Comparison of ENCODE assay signal across 17 cellular contexts in the genomic region with DNA sequence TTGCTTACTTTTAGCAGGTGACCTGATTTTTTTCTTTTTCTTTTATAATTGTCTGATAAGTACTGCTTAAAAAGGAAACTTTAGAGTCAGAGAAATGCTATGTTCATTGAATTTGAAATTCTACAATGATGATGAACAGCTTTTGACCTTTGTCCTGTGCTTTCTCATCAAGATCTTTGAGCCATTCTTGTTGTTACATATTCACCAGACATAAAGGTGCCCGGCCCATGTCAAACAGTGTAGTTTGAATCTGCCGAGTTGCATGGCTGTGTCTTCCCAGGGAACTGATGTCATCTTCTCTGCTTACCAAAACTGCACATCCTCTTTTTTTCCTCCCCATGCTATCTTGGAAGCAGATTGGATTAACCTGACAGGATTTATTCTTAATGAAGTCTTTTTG.
DNase-seq lines count a peak whose midpoint lies in the region; ATAC-seq, FAIRE-seq and TF ChIP-seq lines count a peak whose summit lies in the region.
"Had no signal": no experiment of that assay in that cellular context is flagged by ENCODE, and none has a peak within 500 bp of the region (broad histone marks: within the 10 kb centered on the region; RNA-seq: fewer than 3 reads in every experiment).

No MANE protein-coding gene starts in this region.

- FAIRE-seq in small intestine (lab: Jason Lieb, UNC), result no peak
- FAIRE-seq: H54 had no signal

- no peaks in the 10 kb centered on the region for H3K36me3 ChIP-seq in small intestine (ENCODE audit: control insufficient read depth in 2 of 2, insufficient read depth in 2 of 2, low read length in 2 of 2)
- H3K36me3 ChIP-seq: BLaER1 treated with 17β-estradiol and CSF1 and Interleukin-3, amounts not matched to agents 10 nM and 100 nM had no signal

- H3K27ac ChIP-seq in small intestine (ENCODE audit: low read depth in 1 of 2, low read length in 1 of 2) (no peak overlapping the region), dorsolateral prefrontal cortex (no peak overlapping the region)
- H3K27ac ChIP-seq: BLaER1 treated with 17β-estradiol and CSF1 and Interleukin-3, amounts not matched to agents 10 nM and 100 nM; PC-9; RWPE1 had no signal

- no peak for TF ChIP-seq CTCF in dorsolateral prefrontal cortex (IDR thresholded peaks at IDR 0.05 in 54 of 56, conservative IDR thresholded peaks at IDR 0.05 in 2 of 56; ENCODE audit: low read depth in 1 of 56, partially characterized antibody in 56 of 56)

- peak; percentile 15 for DNase-seq in DMS53 treated with DMSO at 0.1 percent for 48 hours (lab: John Stamatoyannopoulos, UW; ENCODE audit: unreplicated experiment)
- DNase-seq in NCI-H748 treated with DMSO at 0.1 percent for 48 hours (lab: John Stamatoyannopoulos, UW), result peak; percentile 69
- DNase-seq in left lobe of liver (ENCODE audit: low spot score), result no peak
- peak; percentile 21 for DNase-seq in small intestine
- DNase-seq in posterior cingulate gyrus, result no peak
- DNase-seq in dorsolateral prefrontal cortex, result no peak
- DNase-seq: CD8-positive, alpha-beta T cell; DMS79; NCI-H1694; NCI-H226; NCI-H524; PC-9; SIG-M5 had no signal

- intact Hi-C loops in posterior cingulate gyrus (cut with DNase I), result no loop called here
- intact Hi-C loops in dorsolateral prefrontal cortex (cut with DNase I), result no loop called here

- H3K27me3 ChIP-seq in small intestine (ENCODE audit: control insufficient read depth in 2 of 2, insufficient read depth in 2 of 2, low read length in 2 of 2), result no peaks in the 10 kb centered on the region
- peaks cover 0 to 2% (median 0%) of the 10 kb centered on the region in 45 donors for H3K27me3 ChIP-seq in dorsolateral prefrontal cortex
- H3K27me3 ChIP-seq: BLaER1 treated with 17β-estradiol and CSF1 and Interleukin-3, amounts not matched to agents 10 nM and 100 nM had no signal

- H3K4me3 ChIP-seq in small intestine (ENCODE audit: low read depth in 1 of 2, low read length in 2 of 2) (no peak overlapping the region), dorsolateral prefrontal cortex (no peak overlapping the region)
- H3K4me3 ChIP-seq: BLaER1 treated with 17β-estradiol and CSF1 and Interleukin-3, amounts not matched to agents 10 nM and 100 nM; PC-9 had no signal

- peak; percentile 68 for ATAC-seq in left lobe of liver
- no peak for ATAC-seq in GM21737 (IDR thresholded peaks at IDR 0.05; ENCODE audit: unreplicated experiment)
- ATAC-seq: CD8-positive, alpha-beta T cell had no signal

- no peaks in the 10 kb centered on the region for H3K4me1 ChIP-seq in small intestine (ENCODE audit: control insufficient read depth in 2 of 2, insufficient read depth in 1 of 2, low read depth in 1 of 2, low read length in 1 of 2)
- H3K4me1 ChIP-seq: BLaER1 treated with 17β-estradiol and CSF1 and Interleukin-3, amounts not matched to agents 10 nM and 100 nM had no signal

- 9 to 53% (median 22%) methylated on average over 2 of the region's 2 CpGs for WGBS in small intestine, 3 donors

- no peaks in the 10 kb centered on the region for H3K9me3 ChIP-seq in small intestine (ENCODE audit: control insufficient read depth, low read depth)
- H3K9me3 ChIP-seq: BLaER1 treated with 17β-estradiol and CSF1 and Interleukin-3, amounts not matched to agents 10 nM and 100 nM had no signal

Comparison
In these comparisons a context has a peak if more than half of its experiments do, and no peak if none do; other contexts are left out.
1. DNase-seq: peak in DMS53 treated with DMSO at 0.1 percent for 48 hours (single experiment), NCI-H748 treated with DMSO at 0.1 percent for 48 hours (single experiment) and small intestine (single experiment); none in left lobe of liver (single experiment), posterior cingulate gyrus (0 of 10) and dorsolateral prefrontal cortex (0 of 10).